Comparison of ENCODE assay signal across 2 cellular contexts in the genomic region with DNA sequence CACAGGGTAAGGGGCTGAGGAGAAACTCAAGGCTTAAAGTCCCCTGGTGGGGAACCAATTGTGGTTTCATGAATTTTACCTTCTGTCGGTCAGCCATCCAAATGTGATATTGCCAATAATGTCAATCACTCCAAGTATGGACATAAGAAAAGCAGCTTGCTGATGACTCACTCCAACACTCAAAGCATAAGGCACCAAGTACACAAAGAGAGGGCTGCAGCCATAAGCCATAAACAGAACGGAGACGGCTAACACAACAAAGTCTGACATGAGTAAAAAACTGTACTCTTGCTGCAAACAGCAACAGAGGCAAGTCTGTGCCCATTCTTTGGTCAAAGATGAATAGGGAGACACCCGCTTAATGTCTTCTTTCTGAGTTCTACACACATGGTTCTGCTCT.
TF ChIP-seq lines count a peak whose summit lies in the region.

No MANE protein-coding gene starts in this region.

TF ChIP-seq in IMR-90, 13 proteins besides CTCF, POLR2A, EP300 and RAD21:
- peak; percentile 33; the same call in 1 of the 2 replicates for TF ChIP-seq FOS (IDR thresholded peaks at IDR 0.05; ENCODE audit: low read depth, low read length)
- TF ChIP-seq, protein P1, sequence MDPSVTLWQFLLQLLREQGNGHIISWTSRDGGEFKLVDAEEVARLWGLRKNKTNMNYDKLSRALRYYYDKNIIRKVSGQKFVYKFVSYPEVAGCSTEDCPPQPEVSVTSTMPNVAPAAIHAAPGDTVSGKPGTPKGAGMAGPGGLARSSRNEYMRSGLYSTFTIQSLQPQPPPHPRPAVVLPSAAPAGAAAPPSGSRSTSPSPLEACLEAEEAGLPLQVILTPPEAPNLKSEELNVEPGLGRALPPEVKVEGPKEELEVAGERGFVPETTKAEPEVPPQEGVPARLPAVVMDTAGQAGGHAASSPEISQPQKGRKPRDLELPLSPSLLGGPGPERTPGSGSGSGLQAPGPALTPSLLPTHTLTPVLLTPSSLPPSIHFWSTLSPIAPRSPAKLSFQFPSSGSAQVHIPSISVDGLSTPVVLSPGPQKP (IDR thresholded peaks at IDR 0.05; ENCODE audit: borderline replicate concordance, low read depth, low read length), result no peak
- no peak for TF ChIP-seq MAFK (IDR thresholded peaks at IDR 0.05; ENCODE audit: low read depth, low read length)

TF ChIP-seq in SK-N-SH, 30 proteins besides CTCF, POLR2A, EP300 and RAD21:
- TF ChIP-seq TCF12 (IDR thresholded peaks at IDR 0.05) (no peak), REST (IDR thresholded peaks at IDR 0.05; ENCODE audit: low read depth, low read length) (no peak), FOSL2 (IDR thresholded peaks at IDR 0.05; ENCODE audit: borderline replicate concordance, low read depth) (no peak), NFIC (IDR thresholded peaks at IDR 0.05; ENCODE audit: borderline replicate concordance) (no peak), RXRA (IDR thresholded peaks at IDR 0.05; ENCODE audit: borderline replicate concordance, low read depth) (no peak), FOXM1 (IDR thresholded peaks at IDR 0.05; ENCODE audit: low read depth) (no peak), EZH2phosphoT487 (IDR thresholded peaks at IDR 0.05; ENCODE audit: borderline replicate concordance, low read depth) (no peak), RCOR1 (IDR thresholded peaks at IDR 0.05; ENCODE audit: low read length) (no peak), NRF1 (IDR thresholded peaks at IDR 0.05; ENCODE audit: low read depth, low read length) (no peak), TEAD4 (IDR thresholded peaks at IDR 0.05; ENCODE audit: borderline replicate concordance, insufficient read depth) (no peak), ZBTB33 (IDR thresholded peaks at IDR 0.05; ENCODE audit: borderline replicate concordance, low read depth) (no peak), CHD2 (IDR thresholded peaks at IDR 0.05; ENCODE audit: low read length, partially characterized antibody) (no peak), MXI1 (IDR thresholded peaks at IDR 0.05; ENCODE audit: low read depth, low read length) (no peak), JUND (IDR thresholded peaks at IDR 0.05) (no peak), POLR2AphosphoS5 (IDR thresholded peaks at IDR 0.05; ENCODE audit: low read depth, low read length) (no peak), SIN3A (IDR thresholded peaks at IDR 0.05; ENCODE audit: borderline replicate concordance, low read depth, low read length) (no peak)
- TF ChIP-seq, protein P2, sequence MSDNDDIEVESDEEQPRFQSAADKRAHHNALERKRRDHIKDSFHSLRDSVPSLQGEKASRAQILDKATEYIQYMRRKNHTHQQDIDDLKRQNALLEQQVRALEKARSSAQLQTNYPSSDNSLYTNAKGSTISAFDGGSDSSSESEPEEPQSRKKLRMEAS (IDR thresholded peaks at IDR 0.05; ENCODE audit: low read depth), result no peak
- TF ChIP-seq, protein P3, sequence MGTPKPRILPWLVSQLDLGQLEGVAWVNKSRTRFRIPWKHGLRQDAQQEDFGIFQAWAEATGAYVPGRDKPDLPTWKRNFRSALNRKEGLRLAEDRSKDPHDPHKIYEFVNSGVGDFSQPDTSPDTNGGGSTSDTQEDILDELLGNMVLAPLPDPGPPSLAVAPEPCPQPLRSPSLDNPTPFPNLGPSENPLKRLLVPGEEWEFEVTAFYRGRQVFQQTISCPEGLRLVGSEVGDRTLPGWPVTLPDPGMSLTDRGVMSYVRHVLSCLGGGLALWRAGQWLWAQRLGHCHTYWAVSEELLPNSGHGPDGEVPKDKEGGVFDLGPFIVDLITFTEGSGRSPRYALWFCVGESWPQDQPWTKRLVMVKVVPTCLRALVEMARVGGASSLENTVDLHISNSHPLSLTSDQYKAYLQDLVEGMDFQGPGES (IDR thresholded peaks at IDR 0.05; ENCODE audit: low read depth, low read length), result no peak
